20 cellular contexts compared by ENCODE assay signal in genomic region chr3:185874119-185874518, GRCh38.
"Had no signal": no experiment of that assay in that cellular context is flagged by ENCODE, and none has a peak within 500 bp of the region (broad histone marks: within the 10 kb centered on the region; RNA-seq: fewer than 3 reads in every experiment).

No MANE protein-coding gene starts in this region.

- H3K4me3 ChIP-seq: gastroesophageal sphincter, left lung, lower lobe of right lung, mucosa of descending colon, right atrium auricular region, spleen, suprapubic skin, tibial artery, upper lobe of right lung had no signal

- H3K36me3 ChIP-seq: gastroesophageal sphincter, left lung, lower lobe of right lung, right atrium auricular region, spleen, suprapubic skin, tibial artery, upper lobe of right lung had no signal

- DNase-seq: activated CD4-positive, alpha-beta memory T cell treated with anti-CD3 and anti-CD28 coated beads, Interleukin-2, amount 10 ng/mL, durations not matched to agents 7 days and 5 days; activated CD4-positive, alpha-beta T cell treated with anti-CD3 and anti-CD28 coated beads for 1 hour; activated CD4-positive, alpha-beta T cell treated with anti-CD3 and anti-CD28 coated beads, Interleukin-2, amount 10 ng/mL, durations not matched to agents 7 days and 5 days; activated gamma-delta T cell treated with Interleukin-2 at 50 U/mL for 16 hours; activated naive CD8-positive, alpha-beta T cell treated with anti-CD3 and anti-CD28 coated beads, Interleukin-2, amount 50 U/mL, for 24 hours; activated T-cell treated with anti-CD3 and anti-CD28 coated beads, Interleukin-2, amount 50 U/mL, for 4 hours; amygdala; central memory CD4-positive, alpha-beta T cell; hippocampal formation; left lung; lower lobe of right lung; mucosa of descending colon; spleen; stimulated activated naive CD4-positive, alpha-beta T cell; T-helper 2 cell; tibial artery; upper lobe of right lung had no signal

- H3K27me3 ChIP-seq: left lung, right atrium auricular region, upper lobe of right lung had no signal

- H3K9me3 ChIP-seq: gastroesophageal sphincter, left lung, lower lobe of right lung, mucosa of descending colon, right atrium auricular region, spleen, suprapubic skin, tibial artery, upper lobe of right lung had no signal

- H3K27ac ChIP-seq: gastroesophageal sphincter, left lung, lower lobe of right lung, right atrium auricular region, spleen, suprapubic skin, tibial artery, upper lobe of right lung had no signal

- H3K4me1 ChIP-seq: gastroesophageal sphincter, left lung, lower lobe of right lung, right atrium auricular region, spleen, suprapubic skin, tibial artery, upper lobe of right lung had no signal
